Comparison of ENCODE assay signal across 1 cellular context in genomic region chr14:67738740-67739504, GRCh38.
TF ChIP-seq lines count a peak whose summit lies in the region.

No MANE protein-coding gene starts in this region.

TF ChIP-seq in SK-N-SH, 30 proteins besides CTCF, POLR2A, EP300 and RAD21 (continued from another document):
- TF ChIP-seq REST (IDR thresholded peaks at IDR 0.05; ENCODE audit: low read depth, low read length) (no peak), EZH2phosphoT487 (IDR thresholded peaks at IDR 0.05; ENCODE audit: borderline replicate concordance, low read depth) (no peak), ZBTB33 (IDR thresholded peaks at IDR 0.05; ENCODE audit: borderline replicate concordance, low read depth) (no peak), FOSL2 (IDR thresholded peaks at IDR 0.05; ENCODE audit: borderline replicate concordance, low read depth) (peak; percentile 86), JUND (IDR thresholded peaks at IDR 0.05) (peak; percentile 77), SMC3 (IDR thresholded peaks at IDR 0.05; ENCODE audit: low read depth, low read length) (no peak), NFIC (IDR thresholded peaks at IDR 0.05; ENCODE audit: borderline replicate concordance) (no peak), FOXM1 (IDR thresholded peaks at IDR 0.05; ENCODE audit: low read depth) (no peak), PBX3 (IDR thresholded peaks at IDR 0.05) (peak; percentile 66; the same call in 1 of the 2 replicates), POLR2AphosphoS5 (IDR thresholded peaks at IDR 0.05; ENCODE audit: low read depth, low read length) (no peak), TEAD4 (IDR thresholded peaks at IDR 0.05; ENCODE audit: borderline replicate concordance, insufficient read depth) (no peak)
